ENCODE assay signal across 10 cellular contexts in the genomic region with DNA sequence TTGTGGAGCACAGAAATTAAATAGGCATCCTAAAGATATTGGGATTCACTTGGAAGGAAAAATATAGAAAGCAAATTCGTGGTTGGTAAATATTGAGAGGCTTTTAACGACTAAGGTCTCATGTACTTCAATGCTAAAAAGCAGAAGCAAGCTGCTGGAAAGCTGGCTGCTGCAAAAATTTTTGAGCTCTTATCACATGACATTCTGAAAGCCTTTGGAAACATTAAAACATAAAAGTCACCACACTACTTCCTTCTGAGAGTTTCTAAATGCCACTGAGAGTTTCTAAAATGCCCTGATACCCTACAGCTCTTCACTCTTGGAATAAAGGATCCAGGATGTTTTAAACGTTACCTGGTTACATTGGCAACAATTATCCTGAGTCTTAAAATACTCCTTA. TPM values are rescaled to one million over a fixed set of nuclear protein-coding genes. Genes with fewer than 3 reads are reported as not detected.
DNase-seq lines count a peak whose midpoint lies in the region; ATAC-seq, FAIRE-seq and TF ChIP-seq lines count a peak whose summit lies in the region.
"Had no signal": no experiment of that assay in that cellular context is flagged by ENCODE, and none has a peak within 500 bp of the region (broad histone marks: within the 10 kb centered on the region; RNA-seq: fewer than 3 reads in every experiment).

No MANE protein-coding gene starts in this region.

- no peaks in the 10 kb centered on the region for H3K27me3 Mint-ChIP-seq in neural progenitor cell (ENCODE audit: insufficient read depth, low read depth)

- H4K20me1 ChIP-seq in neural progenitor cell (ENCODE audit: low read depth), result no peaks in the 10 kb centered on the region

- H2AFZ ChIP-seq in neural progenitor cell (replicated peaks), result peak overlapping the region; percentile 4

- H3K4me2 ChIP-seq in neural progenitor cell, result no peak overlapping the region

- no peaks in the 10 kb centered on the region for H3K79me2 ChIP-seq in neural progenitor cell (ENCODE audit: low read depth)

- DNase-seq in GM12891 (ENCODE audit: insufficient read length, low spot score), result no peak
- no peak for DNase-seq in adipocyte (ENCODE audit: low read depth)
- DNase-seq in neural progenitor cell (ENCODE audit: low spot score), result no peak
- DNase-seq in RKO (ENCODE audit: low spot score), result no peak
- DNase-seq in NCI-H2107 (lab: John Stamatoyannopoulos, UW), result no peak
- no peak for DNase-seq in COR-L47 (lab: John Stamatoyannopoulos, UW)
- no peak for DNase-seq in SW480 (ENCODE audit: low spot score)
- DNase-seq: activated naive CD4-positive, alpha-beta T cell treated with anti-CD3 and anti-CD28 coated beads, Interleukin-2, amount 50 U/mL, for 16 hours; stimulated activated CD4-positive, alpha-beta T cell treated with anti-CD3 and anti-CD28 coated beads, Interleukin-15, amount 100 ng/mL, for 24 hours had no signal

- H3K9me3 ChIP-seq in adipocyte (ENCODE audit: control insufficient read depth, low read length) (no peaks in the 10 kb centered on the region), neural progenitor cell (ENCODE audit: low read depth) (no peaks in the 10 kb centered on the region)

- peak; percentile 42 for ATAC-seq in HG03442 (IDR thresholded peaks at IDR 0.05; ENCODE audit: unreplicated experiment)

- no peak for TF ChIP-seq CTCF in neural progenitor cell (IDR thresholded peaks at IDR 0.05)

- no peak overlapping the region for H3K27ac ChIP-seq in neural progenitor cell

- no peaks in the 10 kb centered on the region for H3F3A ChIP-seq in neural progenitor cell (ENCODE audit: low read depth)

- H3K9ac ChIP-seq in adipocyte (ENCODE audit: low read length), result peak overlapping the region; percentile 71
- H3K9ac ChIP-seq in neural progenitor cell, result no peak overlapping the region

- H3K36me3 ChIP-seq in adipocyte (ENCODE audit: control insufficient read depth, insufficient read depth, low read length, severe bottlenecking) (no peaks in the 10 kb centered on the region), neural progenitor cell (no peaks in the 10 kb centered on the region)

- no peak overlapping the region for H3K27ac Mint-ChIP-seq in neural progenitor cell

- H3K27me3 ChIP-seq in adipocyte (replicated peaks; ENCODE audit: control insufficient read depth, insufficient read depth, low read length) (no peaks in the 10 kb centered on the region), neural progenitor cell (no peaks in the 10 kb centered on the region)

- no peaks in the 10 kb centered on the region for H3K36me3 Mint-ChIP-seq in neural progenitor cell

- no peaks in the 10 kb centered on the region for H3K4me1 Mint-ChIP-seq in neural progenitor cell

- no peak for TF ChIP-seq POLR2A in GM12891 (IDR thresholded peaks at IDR 0.05; ENCODE audit: low read depth, low read length)

- no peak overlapping the region for H3K4me3 Mint-ChIP-seq in neural progenitor cell

- peaks cover 3% of the 10 kb centered on the region for H3K9me3 Mint-ChIP-seq in neural progenitor cell

- peak overlapping the region; percentile 62 for H3K4me3 ChIP-seq in adipocyte (ENCODE audit: low read length)
- no peak overlapping the region for H3K4me3 ChIP-seq in neural progenitor cell

- peak; percentile 56 for FAIRE-seq in GM12891 (lab: Jason Lieb, UNC)

- H3K4me1 ChIP-seq in adipocyte (ENCODE audit: control insufficient read depth, insufficient read depth, low read length) (peaks cover 42% of the 10 kb centered on the region), neural progenitor cell (no peaks in the 10 kb centered on the region)

TF ChIP-seq in GM12891, 5 proteins besides CTCF, POLR2A, EP300 and RAD21:
- no peak for TF ChIP-seq POU2F2 (IDR thresholded peaks at IDR 0.05; ENCODE audit: low read depth, low read length)
- TF ChIP-seq SPI1 (IDR thresholded peaks at IDR 0.05; ENCODE audit: low read depth, low read length), result no peak
- no peak for TF ChIP-seq PAX5 (IDR thresholded peaks at IDR 0.05; ENCODE audit: insufficient read depth, low read length, severe bottlenecking)
- no peak for TF ChIP-seq TAF1 (IDR thresholded peaks at IDR 0.05; ENCODE audit: low read depth, low read length)
- TF ChIP-seq POLR2AphosphoS5 (IDR thresholded peaks at IDR 0.05; ENCODE audit: low read depth, low read length), result no peak

RNA-seq across cellular contexts. Expression of gene CBLB, which starts 39.0 kb away (rescaled TPM):
- 27.6 TPM for polyA plus RNA-seq in GM12891 (2012; ENCODE audit: low read depth, missing spikeins)
- 61.2 and 105 TPM in 2 replicates for total RNA-seq in neural progenitor cell (ENCODE audit: low replicate concordance)
